1 cellular context compared by ENCODE assay signal in the genomic region with DNA sequence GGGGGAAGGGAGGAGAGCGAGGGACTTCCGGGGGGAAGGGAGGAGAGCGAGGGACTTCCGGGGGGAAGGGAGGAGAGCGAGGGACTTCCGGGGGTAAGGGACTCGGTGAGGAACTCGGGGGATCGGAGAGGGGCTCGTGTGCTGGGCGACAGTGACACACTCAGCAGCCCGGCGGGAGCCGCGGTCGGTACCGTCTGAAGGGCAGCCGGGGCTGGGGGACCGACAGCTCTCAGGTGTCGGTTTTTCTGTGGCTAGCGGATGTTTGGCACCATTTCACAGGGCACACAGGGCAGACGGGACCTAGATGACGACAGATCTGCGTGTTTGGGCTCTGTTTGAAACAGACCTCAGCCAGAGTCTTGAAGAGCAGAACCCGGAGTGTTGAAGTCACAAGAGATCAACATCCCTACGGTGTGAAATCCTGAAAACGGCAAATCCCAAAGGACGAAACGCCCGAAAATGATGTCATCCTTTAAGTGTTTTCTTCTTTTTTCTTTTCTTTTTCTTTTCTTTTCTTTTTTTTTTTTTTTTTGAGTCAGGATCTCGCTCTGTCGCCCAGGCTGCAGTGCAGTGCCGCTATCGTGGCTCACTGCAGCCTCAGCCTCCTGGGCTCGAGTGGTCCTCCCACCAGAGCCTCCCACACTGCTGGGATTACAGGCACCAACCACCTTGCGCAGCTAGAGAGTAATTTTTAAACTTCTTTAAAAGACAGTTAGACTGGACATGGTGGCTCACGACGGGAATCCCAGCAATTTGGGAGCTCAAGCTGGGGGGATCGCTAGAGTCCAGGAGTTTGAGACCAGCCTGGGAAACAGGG.
TF ChIP-seq lines count a peak whose summit lies in the region.

No MANE protein-coding gene starts in this region.

TF ChIP-seq in K562, 482 proteins besides CTCF, POLR2A, EP300 and RAD21 (continued from another document and continues in another):
- TF ChIP-seq, protein P1, sequence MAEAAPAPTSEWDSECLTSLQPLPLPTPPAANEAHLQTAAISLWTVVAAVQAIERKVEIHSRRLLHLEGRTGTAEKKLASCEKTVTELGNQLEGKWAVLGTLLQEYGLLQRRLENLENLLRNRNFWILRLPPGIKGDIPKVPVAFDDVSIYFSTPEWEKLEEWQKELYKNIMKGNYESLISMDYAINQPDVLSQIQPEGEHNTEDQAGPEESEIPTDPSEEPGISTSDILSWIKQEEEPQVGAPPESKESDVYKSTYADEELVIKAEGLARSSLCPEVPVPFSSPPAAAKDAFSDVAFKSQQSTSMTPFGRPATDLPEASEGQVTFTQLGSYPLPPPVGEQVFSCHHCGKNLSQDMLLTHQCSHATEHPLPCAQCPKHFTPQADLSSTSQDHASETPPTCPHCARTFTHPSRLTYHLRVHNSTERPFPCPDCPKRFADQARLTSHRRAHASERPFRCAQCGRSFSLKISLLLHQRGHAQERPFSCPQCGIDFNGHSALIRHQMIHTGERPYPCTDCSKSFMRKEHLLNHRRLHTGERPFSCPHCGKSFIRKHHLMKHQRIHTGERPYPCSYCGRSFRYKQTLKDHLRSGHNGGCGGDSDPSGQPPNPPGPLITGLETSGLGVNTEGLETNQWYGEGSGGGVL (CRISPR knock-in tag; IDR thresholded peaks at IDR 0.05) = no peak
- TF ChIP-seq HNRNPL (IDR thresholded peaks at IDR 0.05; ENCODE audit: low read depth, low read length) (no peak), RFX7 (CRISPR knock-in tag; IDR thresholded peaks at IDR 0.05) (no peak), SAP30 (IDR thresholded peaks at IDR 0.05; ENCODE audit: borderline replicate concordance, insufficient read depth, low read depth, low read length, poor library complexity, severe bottlenecking) (peak; percentile 58), ZKSCAN3 (CRISPR knock-in tag; IDR thresholded peaks at IDR 0.05) (no peak), HOXB6 (CRISPR knock-in tag; IDR thresholded peaks at IDR 0.05; ENCODE audit: borderline replicate concordance) (peak; percentile 84; the same call in 1 of the 2 replicates), POU5F1 (IDR thresholded peaks at IDR 0.05; ENCODE audit: borderline replicate concordance, low read depth, low read length, partially characterized antibody) (no peak), POLR2B (IDR thresholded peaks at IDR 0.05; ENCODE audit: low read depth, partially characterized antibody) (peak; percentile 97), SIN3A (IDR thresholded peaks at IDR 0.05; ENCODE audit: borderline replicate concordance in 2 of 2, control insufficient read depth in 1 of 2, low read depth in 2 of 2, low read length in 2 of 2) (peak; percentile 47 to 73; a peak in 2 of 4 replicates), ZBTB7A (IDR thresholded peaks at IDR 0.05; ENCODE audit: borderline replicate concordance, control insufficient read depth, low read depth, low read length) (peak; percentile 82; the same call in 1 of the 2 replicates), PYGO2 (tag; IDR thresholded peaks at IDR 0.05) (no peak), CHD2 (IDR thresholded peaks at IDR 0.05; ENCODE audit: low read depth, low read length) (peak; percentile 30; the same call in 1 of the 2 replicates), DIDO1 (tag; IDR thresholded peaks at IDR 0.05; ENCODE audit: low read depth) (peak; percentile 9; the same call in 1 of the 2 replicates), ZNF324 (CRISPR knock-in tag; IDR thresholded peaks at IDR 0.05) (0 out of 2 replicates have a peak, but pooled peaks have one; percentile 36), NCOA1 (IDR thresholded peaks at IDR 0.05; ENCODE audit: low read depth) (peak; percentile 92), KDM5B (IDR thresholded peaks at IDR 0.05; ENCODE audit: insufficient replicate concordance, low read depth, low read length) (peak; percentile 84), HDAC2 (IDR thresholded peaks at IDR 0.05) (0 out of 2 replicates have a peak, but pooled peaks have one; percentile 28), ETV5 (CRISPR knock-in tag; IDR thresholded peaks at IDR 0.05; ENCODE audit: low read depth) (peak; percentile 96), NFIC (IDR thresholded peaks at IDR 0.05) (peak; percentile 51), PCBP1 (IDR thresholded peaks at IDR 0.05; ENCODE audit: low read depth, low read length, poor library complexity, severe bottlenecking) (peak; percentile 69), MTA1 (IDR thresholded peaks at IDR 0.05; ENCODE audit: borderline replicate concordance) (peak; percentile 71; the same call in 1 of the 2 replicates), MTA3 (IDR thresholded peaks at IDR 0.05; ENCODE audit: borderline replicate concordance) (peak; percentile 36), MECOM (CRISPR knock-in tag; IDR thresholded peaks at IDR 0.05) (no peak), CBX3 (IDR thresholded peaks at IDR 0.05; ENCODE audit: borderline replicate concordance in 1 of 2, low read length in 2 of 2) (no peak; a peak in 1 of 3 replicates), ILF3 (IDR thresholded peaks at IDR 0.05; ENCODE audit: borderline replicate concordance) (no peak), ZNF584 (CRISPR knock-in tag; IDR thresholded peaks at IDR 0.05; ENCODE audit: low read depth) (no peak), BDP1 (IDR thresholded peaks at IDR 0.05; ENCODE audit: insufficient read depth, insufficient read length) (no peak), GATAD2A (IDR thresholded peaks at IDR 0.05) (0 out of 2 replicates have a peak, but pooled peaks have one; percentile 36), NFYB (IDR thresholded peaks at IDR 0.05; ENCODE audit: extremely low read depth, insufficient read length) (no peak), RBFOX2 (IDR thresholded peaks at IDR 0.05; ENCODE audit: low read depth, low read length) (peak; percentile 94), ZNF143 (CRISPR knock-in tag; IDR thresholded peaks at IDR 0.05) (no peak), SRSF1 (IDR thresholded peaks at IDR 0.05; ENCODE audit: low read depth, low read length) (no peak), TGIF2 (CRISPR knock-in tag; IDR thresholded peaks at IDR 0.05) (no peak), NBN (IDR thresholded peaks at IDR 0.05; ENCODE audit: low read depth) (peak; percentile 60), ZNF830 (CRISPR knock-in tag; IDR thresholded peaks at IDR 0.05) (0 out of 2 replicates have a peak, but pooled peaks have one; percentile 37), CBFA2T2 (conservative IDR thresholded peaks at IDR 0.05) (no peak), C11orf30 (IDR thresholded peaks at IDR 0.05; ENCODE audit: low read depth) (peak; percentile 89), ATF7 (IDR thresholded peaks at IDR 0.05) (peak; percentile 80), ZNF354B (CRISPR knock-in tag; IDR thresholded peaks at IDR 0.05) (no peak), ZFP1 (CRISPR knock-in tag; IDR thresholded peaks at IDR 0.05) (no peak), HNRNPH1 (optimal IDR thresholded peaks at IDR 0.05; ENCODE audit: low read depth, low read length) (no peak), ZNF695 (CRISPR knock-in tag; IDR thresholded peaks at IDR 0.05) (no peak), ZNF780A (CRISPR knock-in tag; IDR thresholded peaks at IDR 0.05) (no peak), RHOXF2B (CRISPR knock-in tag; conservative IDR thresholded peaks at IDR 0.05) (no peak), NR2F6 (CRISPR knock-in tag; IDR thresholded peaks at IDR 0.05) (0 out of 2 replicates have a peak, but pooled peaks have one; percentile 67), ZNF764 (CRISPR knock-in tag; IDR thresholded peaks at IDR 0.05; ENCODE audit: low read depth) (peak; percentile 97), FOXP1 (CRISPR knock-in tag; IDR thresholded peaks at IDR 0.05) (peak; percentile 17; the same call in 1 of the 2 replicates), GTF2E2 (tag; IDR thresholded peaks at IDR 0.05) (peak; percentile 81), SRF (CRISPR knock-in tag; IDR thresholded peaks at IDR 0.05) (peak; percentile 36 to 57; a peak in 1 of 4 replicates), BRD9 (IDR thresholded peaks at IDR 0.05; ENCODE audit: low read depth, partially characterized antibody) (peak; percentile 61), CBFB (CRISPR knock-in tag; IDR thresholded peaks at IDR 0.05) (no peak), NR3C1 (CRISPR knock-in tag; IDR thresholded peaks at IDR 0.05) (no peak), PURB (CRISPR knock-in tag; IDR thresholded peaks at IDR 0.05; ENCODE audit: low read depth) (no peak), KHSRP (IDR thresholded peaks at IDR 0.05) (no peak), ZNF766 (CRISPR knock-in tag; conservative IDR thresholded peaks at IDR 0.05) (peak; percentile 39; the same call in 1 of the 2 replicates), MED1 (CRISPR knock-in tag; IDR thresholded peaks at IDR 0.05; ENCODE audit: borderline replicate concordance) (no peak), JUN (IDR thresholded peaks at IDR 0.05; ENCODE audit: borderline replicate concordance, low read depth, low read length) (0 out of 2 replicates have a peak, but pooled peaks have one; percentile 10), JUN (CRISPR knock-in tag; IDR thresholded peaks at IDR 0.05; ENCODE audit: borderline replicate concordance) (no peak), MCM5 (IDR thresholded peaks at IDR 0.05; ENCODE audit: low read depth) (no peak), GTF2F1 (IDR thresholded peaks at IDR 0.05; ENCODE audit: low read depth, low read length) (no peak), CREM (IDR thresholded peaks at IDR 0.05; ENCODE audit: low read depth) (peak; percentile 59; the same call in 1 of the 2 replicates)
- TF ChIP-seq, protein P2, sequence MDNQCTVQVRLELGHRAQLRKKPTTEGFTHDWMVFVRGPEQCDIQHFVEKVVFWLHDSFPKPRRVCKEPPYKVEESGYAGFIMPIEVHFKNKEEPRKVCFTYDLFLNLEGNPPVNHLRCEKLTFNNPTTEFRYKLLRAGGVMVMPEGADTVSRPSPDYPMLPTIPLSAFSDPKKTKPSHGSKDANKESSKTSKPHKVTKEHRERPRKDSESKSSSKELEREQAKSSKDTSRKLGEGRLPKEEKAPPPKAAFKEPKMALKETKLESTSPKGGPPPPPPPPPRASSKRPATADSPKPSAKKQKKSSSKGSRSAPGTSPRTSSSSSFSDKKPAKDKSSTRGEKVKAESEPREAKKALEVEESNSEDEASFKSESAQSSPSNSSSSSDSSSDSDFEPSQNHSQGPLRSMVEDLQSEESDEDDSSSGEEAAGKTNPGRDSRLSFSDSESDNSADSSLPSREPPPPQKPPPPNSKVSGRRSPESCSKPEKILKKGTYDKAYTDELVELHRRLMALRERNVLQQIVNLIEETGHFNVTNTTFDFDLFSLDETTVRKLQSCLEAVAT (IDR thresholded peaks at IDR 0.05) = peak; percentile 26 to 63; a peak in 2 of 4 replicates
- TF ChIP-seq, protein P3, sequence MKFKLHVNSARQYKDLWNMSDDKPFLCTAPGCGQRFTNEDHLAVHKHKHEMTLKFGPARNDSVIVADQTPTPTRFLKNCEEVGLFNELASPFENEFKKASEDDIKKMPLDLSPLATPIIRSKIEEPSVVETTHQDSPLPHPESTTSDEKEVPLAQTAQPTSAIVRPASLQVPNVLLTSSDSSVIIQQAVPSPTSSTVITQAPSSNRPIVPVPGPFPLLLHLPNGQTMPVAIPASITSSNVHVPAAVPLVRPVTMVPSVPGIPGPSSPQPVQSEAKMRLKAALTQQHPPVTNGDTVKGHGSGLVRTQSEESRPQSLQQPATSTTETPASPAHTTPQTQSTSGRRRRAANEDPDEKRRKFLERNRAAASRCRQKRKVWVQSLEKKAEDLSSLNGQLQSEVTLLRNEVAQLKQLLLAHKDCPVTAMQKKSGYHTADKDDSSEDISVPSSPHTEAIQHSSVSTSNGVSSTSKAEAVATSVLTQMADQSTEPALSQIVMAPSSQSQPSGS (CRISPR knock-in tag; IDR thresholded peaks at IDR 0.05) = peak; percentile 66; the same call in 1 of the 2 replicates
- TF ChIP-seq, protein P4, sequence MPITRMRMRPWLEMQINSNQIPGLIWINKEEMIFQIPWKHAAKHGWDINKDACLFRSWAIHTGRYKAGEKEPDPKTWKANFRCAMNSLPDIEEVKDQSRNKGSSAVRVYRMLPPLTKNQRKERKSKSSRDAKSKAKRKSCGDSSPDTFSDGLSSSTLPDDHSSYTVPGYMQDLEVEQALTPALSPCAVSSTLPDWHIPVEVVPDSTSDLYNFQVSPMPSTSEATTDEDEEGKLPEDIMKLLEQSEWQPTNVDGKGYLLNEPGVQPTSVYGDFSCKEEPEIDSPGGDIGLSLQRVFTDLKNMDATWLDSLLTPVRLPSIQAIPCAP (CRISPR knock-in tag; IDR thresholded peaks at IDR 0.05; ENCODE audit: borderline replicate concordance) = no peak
- TF ChIP-seq, protein P5, sequence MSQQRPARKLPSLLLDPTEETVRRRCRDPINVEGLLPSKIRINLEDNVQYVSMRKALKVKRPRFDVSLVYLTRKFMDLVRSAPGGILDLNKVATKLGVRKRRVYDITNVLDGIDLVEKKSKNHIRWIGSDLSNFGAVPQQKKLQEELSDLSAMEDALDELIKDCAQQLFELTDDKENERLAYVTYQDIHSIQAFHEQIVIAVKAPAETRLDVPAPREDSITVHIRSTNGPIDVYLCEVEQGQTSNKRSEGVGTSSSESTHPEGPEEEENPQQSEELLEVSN (IDR thresholded peaks at IDR 0.05; ENCODE audit: borderline replicate concordance in 1 of 2, extremely low read depth in 1 of 2, insufficient read depth in 1 of 2, insufficient read length in 1 of 2, low read depth in 1 of 2, low read length in 1 of 2, poor library complexity in 1 of 2, severe bottlenecking in 1 of 2) = peak; percentile 31 to 40
- TF ChIP-seq, protein P6, sequence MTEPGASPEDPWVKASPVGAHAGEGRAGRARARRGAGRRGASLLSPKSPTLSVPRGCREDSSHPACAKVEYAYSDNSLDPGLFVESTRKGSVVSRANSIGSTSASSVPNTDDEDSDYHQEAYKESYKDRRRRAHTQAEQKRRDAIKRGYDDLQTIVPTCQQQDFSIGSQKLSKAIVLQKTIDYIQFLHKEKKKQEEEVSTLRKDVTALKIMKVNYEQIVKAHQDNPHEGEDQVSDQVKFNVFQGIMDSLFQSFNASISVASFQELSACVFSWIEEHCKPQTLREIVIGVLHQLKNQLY (CRISPR knock-in tag; conservative IDR thresholded peaks at IDR 0.05) = 0 out of 4 replicates have a peak, but pooled peaks of 1 of the 2 experiments have one; percentile 36
- TF ChIP-seq, protein P7, sequence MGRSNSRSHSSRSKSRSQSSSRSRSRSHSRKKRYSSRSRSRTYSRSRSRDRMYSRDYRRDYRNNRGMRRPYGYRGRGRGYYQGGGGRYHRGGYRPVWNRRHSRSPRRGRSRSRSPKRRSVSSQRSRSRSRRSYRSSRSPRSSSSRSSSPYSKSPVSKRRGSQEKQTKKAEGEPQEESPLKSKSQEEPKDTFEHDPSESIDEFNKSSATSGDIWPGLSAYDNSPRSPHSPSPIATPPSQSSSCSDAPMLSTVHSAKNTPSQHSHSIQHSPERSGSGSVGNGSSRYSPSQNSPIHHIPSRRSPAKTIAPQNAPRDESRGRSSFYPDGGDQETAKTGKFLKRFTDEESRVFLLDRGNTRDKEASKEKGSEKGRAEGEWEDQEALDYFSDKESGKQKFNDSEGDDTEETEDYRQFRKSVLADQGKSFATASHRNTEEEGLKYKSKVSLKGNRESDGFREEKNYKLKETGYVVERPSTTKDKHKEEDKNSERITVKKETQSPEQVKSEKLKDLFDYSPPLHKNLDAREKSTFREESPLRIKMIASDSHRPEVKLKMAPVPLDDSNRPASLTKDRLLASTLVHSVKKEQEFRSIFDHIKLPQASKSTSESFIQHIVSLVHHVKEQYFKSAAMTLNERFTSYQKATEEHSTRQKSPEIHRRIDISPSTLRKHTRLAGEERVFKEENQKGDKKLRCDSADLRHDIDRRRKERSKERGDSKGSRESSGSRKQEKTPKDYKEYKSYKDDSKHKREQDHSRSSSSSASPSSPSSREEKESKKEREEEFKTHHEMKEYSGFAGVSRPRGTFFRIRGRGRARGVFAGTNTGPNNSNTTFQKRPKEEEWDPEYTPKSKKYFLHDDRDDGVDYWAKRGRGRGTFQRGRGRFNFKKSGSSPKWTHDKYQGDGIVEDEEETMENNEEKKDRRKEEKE (IDR thresholded peaks at IDR 0.05; ENCODE audit: borderline replicate concordance in 1 of 2, control insufficient read depth in 1 of 2, low read depth in 2 of 2, low read length in 1 of 2) = peak in 1 of 2 experiments; percentile 95; a peak in 1 of 4 replicates
